In the genomic region with DNA sequence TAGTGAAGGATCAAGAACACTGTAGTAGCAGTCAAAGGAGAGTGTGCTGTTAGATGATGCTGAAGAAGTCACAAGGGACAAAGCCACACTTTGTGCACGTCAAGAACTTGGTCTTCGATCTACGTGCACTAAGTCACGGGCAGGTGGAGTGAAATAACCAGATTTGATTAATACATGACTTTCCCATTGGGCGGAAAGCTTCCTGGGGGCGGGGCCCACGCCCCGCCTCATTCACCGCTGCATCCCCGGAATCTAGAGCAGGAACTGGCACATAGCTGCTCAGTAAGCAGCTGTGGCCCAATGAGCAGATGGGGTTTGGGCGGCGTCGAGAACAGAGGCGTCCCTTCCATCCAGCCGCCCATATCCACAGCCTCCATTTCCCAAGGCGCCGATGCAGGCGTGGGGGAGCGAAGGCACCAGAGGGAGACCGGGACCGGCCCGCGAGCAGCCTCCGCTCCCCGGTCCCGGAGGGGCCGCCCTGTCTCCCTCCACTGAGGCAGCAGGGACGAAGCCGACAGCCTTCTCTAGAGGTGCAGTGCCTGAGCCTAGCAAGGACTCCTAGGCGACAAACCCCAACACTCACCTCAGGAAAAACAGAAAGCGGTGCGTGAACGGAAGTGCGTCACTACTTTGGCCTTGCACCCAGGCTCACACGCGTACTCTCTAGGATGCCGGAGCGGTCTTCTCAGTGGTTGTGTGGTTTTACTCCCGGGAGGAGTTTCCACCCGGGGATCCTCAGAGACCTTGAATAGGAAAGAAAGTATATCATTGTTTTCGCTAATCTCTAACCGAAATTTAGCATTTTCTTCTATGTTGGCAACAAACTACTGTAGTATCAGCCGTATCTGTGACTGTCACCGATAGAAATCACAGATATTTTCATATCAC, we compare ENCODE assay signal across 1 cellular context.
TF ChIP-seq lines count a peak whose summit lies in the region.

No MANE protein-coding gene starts in this region.

TF ChIP-seq in HepG2, 621 proteins besides CTCF, POLR2A, EP300 and RAD21 (continued from another document and continues in another):
- TF ChIP-seq, protein P1, sequence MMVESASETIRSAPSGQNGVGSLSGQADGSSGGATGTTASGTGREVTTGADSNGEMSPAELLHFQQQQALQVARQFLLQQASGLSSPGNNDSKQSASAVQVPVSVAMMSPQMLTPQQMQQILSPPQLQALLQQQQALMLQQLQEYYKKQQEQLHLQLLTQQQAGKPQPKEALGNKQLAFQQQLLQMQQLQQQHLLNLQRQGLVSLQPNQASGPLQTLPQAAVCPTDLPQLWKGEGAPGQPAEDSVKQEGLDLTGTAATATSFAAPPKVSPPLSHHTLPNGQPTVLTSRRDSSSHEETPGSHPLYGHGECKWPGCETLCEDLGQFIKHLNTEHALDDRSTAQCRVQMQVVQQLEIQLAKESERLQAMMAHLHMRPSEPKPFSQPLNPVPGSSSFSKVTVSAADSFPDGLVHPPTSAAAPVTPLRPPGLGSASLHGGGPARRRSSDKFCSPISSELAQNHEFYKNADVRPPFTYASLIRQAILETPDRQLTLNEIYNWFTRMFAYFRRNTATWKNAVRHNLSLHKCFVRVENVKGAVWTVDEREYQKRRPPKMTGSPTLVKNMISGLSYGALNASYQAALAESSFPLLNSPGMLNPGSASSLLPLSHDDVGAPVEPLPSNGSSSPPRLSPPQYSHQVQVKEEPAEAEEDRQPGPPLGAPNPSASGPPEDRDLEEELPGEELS (CRISPR knock-in tag; IDR thresholded peaks at IDR 0.05), result no peak; the same call in 1 of the 2 replicates
- TF ChIP-seq ZNF687 (CRISPR knock-in tag; IDR thresholded peaks at IDR 0.05) (peak; percentile 93), HOXA3 (CRISPR knock-in tag; IDR thresholded peaks at IDR 0.05) (peak; percentile 98), RAD51 (IDR thresholded peaks at IDR 0.05; ENCODE audit: borderline replicate concordance) (no peak), ZNF350 (CRISPR knock-in tag; IDR thresholded peaks at IDR 0.05; ENCODE audit: borderline replicate concordance, low read depth) (peak; percentile 79), ZNF773 (CRISPR knock-in tag; IDR thresholded peaks at IDR 0.05; ENCODE audit: borderline replicate concordance) (no peak), THYN1 (CRISPR knock-in tag; IDR thresholded peaks at IDR 0.05; ENCODE audit: borderline replicate concordance, low read depth) (no peak), ASH2L (IDR thresholded peaks at IDR 0.05; ENCODE audit: insufficient read length, low read depth, low read length) (peak; percentile 97), ZNF335 (CRISPR knock-in tag; IDR thresholded peaks at IDR 0.05) (peak; percentile 65; the same call in 1 of the 2 replicates), IRF1 (CRISPR knock-in tag; IDR thresholded peaks at IDR 0.05; ENCODE audit: low read depth) (0 out of 2 replicates have a peak, but pooled peaks have one; percentile 68), MYNN (CRISPR knock-in tag; IDR thresholded peaks at IDR 0.05; ENCODE audit: low read depth) (0 out of 2 replicates have a peak, but pooled peaks have one; percentile 30), TBP (CRISPR knock-in tag; IDR thresholded peaks at IDR 0.05) (no peak), FOXA1 (IDR thresholded peaks at IDR 0.05) (no peak), FOXA1 (CRISPR knock-in tag; IDR thresholded peaks at IDR 0.05) (peak; percentile 7), ZNF761 (CRISPR knock-in tag; conservative IDR thresholded peaks at IDR 0.05) (0 out of 2 replicates have a peak, but pooled peaks have one; percentile 39), SSRP1 (CRISPR knock-in tag; IDR thresholded peaks at IDR 0.05) (no peak), ZBTB20 (CRISPR knock-in tag; IDR thresholded peaks at IDR 0.05; ENCODE audit: borderline replicate concordance, low read depth) (peak; percentile 87; the same call in 1 of the 2 replicates), ZNF205 (CRISPR knock-in tag; IDR thresholded peaks at IDR 0.05) (peak; percentile 81), ZNF577 (CRISPR knock-in tag; IDR thresholded peaks at IDR 0.05; ENCODE audit: borderline replicate concordance, low read depth) (no peak), ARNT (IDR thresholded peaks at IDR 0.05) (no peak), ZNF331 (CRISPR knock-in tag; IDR thresholded peaks at IDR 0.05) (peak; percentile 88), NR2F6 (IDR thresholded peaks at IDR 0.05) (peak; percentile 27; the same call in 1 of the 2 replicates), NR2F6 (CRISPR knock-in tag; IDR thresholded peaks at IDR 0.05) (peak; percentile 51; the same call in 1 of the 2 replicates), ETV6 (CRISPR knock-in tag; conservative IDR thresholded peaks at IDR 0.05) (peak; percentile 79), ZNF792 (CRISPR knock-in tag; IDR thresholded peaks at IDR 0.05) (no peak), ZNF891 (CRISPR knock-in tag; IDR thresholded peaks at IDR 0.05) (peak; percentile 70; the same call in 1 of the 2 replicates), ZNF616 (CRISPR knock-in tag; IDR thresholded peaks at IDR 0.05; ENCODE audit: low read depth) (no peak; the same call in 1 of the 2 replicates), ZNF44 (CRISPR knock-in tag; IDR thresholded peaks at IDR 0.05) (no peak; the same call in 1 of the 2 replicates), ZNF124 (CRISPR knock-in tag; IDR thresholded peaks at IDR 0.05) (no peak; the same call in 1 of the 2 replicates), NAIF1 (CRISPR knock-in tag; IDR thresholded peaks at IDR 0.05; ENCODE audit: borderline replicate concordance) (no peak), RARA (CRISPR knock-in tag; IDR thresholded peaks at IDR 0.05) (peak; percentile 45; the same call in 1 of the 2 replicates), KLF16 (CRISPR knock-in tag; IDR thresholded peaks at IDR 0.05) (peak in 1 of 2 experiments; percentile 84; a peak in 2 of 4 replicates), ZNF772 (CRISPR knock-in tag; IDR thresholded peaks at IDR 0.05) (peak; percentile 92), BRD4 (CRISPR knock-in tag; IDR thresholded peaks at IDR 0.05) (0 out of 2 replicates have a peak, but pooled peaks have one; percentile 29), ZMYM4 (CRISPR knock-in tag; IDR thresholded peaks at IDR 0.05) (peak; percentile 78)
- TF ChIP-seq, protein P2, sequence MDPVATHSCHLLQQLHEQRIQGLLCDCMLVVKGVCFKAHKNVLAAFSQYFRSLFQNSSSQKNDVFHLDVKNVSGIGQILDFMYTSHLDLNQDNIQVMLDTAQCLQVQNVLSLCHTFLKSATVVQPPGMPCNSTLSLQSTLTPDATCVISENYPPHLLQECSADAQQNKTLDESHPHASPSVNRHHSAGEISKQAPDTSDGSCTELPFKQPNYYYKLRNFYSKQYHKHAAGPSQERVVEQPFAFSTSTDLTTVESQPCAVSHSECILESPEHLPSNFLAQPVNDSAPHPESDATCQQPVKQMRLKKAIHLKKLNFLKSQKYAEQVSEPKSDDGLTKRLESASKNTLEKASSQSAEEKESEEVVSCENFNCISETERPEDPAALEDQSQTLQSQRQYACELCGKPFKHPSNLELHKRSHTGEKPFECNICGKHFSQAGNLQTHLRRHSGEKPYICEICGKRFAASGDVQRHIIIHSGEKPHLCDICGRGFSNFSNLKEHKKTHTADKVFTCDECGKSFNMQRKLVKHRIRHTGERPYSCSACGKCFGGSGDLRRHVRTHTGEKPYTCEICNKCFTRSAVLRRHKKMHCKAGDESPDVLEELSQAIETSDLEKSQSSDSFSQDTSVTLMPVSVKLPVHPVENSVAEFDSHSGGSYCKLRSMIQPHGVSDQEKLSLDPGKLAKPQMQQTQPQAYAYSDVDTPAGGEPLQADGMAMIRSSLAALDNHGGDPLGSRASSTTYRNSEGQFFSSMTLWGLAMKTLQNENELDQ (CRISPR knock-in tag; IDR thresholded peaks at IDR 0.05; ENCODE audit: borderline replicate concordance), result no peak
- TF ChIP-seq, protein P3, sequence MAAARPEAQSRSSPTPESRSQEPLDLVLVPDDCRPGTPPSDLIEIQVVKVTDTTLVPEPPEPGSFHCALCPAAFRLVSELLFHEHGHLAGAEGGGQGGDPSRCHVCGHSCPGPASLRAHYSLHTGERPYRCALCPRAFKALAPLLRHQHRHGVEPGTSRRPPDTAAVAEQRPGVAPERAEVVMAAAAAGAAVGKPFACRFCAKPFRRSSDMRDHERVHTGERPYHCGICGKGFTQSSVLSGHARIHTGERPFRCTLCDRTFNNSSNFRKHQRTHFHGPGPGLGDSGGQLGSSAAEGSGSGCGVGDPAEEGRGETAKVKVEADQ (CRISPR knock-in tag; IDR thresholded peaks at IDR 0.05; ENCODE audit: borderline replicate concordance), result no peak; the same call in 1 of the 2 replicates
- TF ChIP-seq, protein P4, sequence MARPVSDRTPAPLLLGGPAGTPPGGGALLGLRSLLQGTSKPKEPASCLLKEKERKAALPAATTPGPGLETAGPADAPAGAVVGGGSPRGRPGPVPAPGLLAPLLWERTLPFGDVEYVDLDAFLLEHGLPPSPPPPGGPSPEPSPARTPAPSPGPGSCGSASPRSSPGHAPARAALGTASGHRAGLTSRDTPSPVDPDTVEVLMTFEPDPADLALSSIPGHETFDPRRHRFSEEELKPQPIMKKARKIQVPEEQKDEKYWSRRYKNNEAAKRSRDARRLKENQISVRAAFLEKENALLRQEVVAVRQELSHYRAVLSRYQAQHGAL (CRISPR knock-in tag; IDR thresholded peaks at IDR 0.05; ENCODE audit: not compliant biosample characterization), result no peak
- TF ChIP-seq, protein P5, sequence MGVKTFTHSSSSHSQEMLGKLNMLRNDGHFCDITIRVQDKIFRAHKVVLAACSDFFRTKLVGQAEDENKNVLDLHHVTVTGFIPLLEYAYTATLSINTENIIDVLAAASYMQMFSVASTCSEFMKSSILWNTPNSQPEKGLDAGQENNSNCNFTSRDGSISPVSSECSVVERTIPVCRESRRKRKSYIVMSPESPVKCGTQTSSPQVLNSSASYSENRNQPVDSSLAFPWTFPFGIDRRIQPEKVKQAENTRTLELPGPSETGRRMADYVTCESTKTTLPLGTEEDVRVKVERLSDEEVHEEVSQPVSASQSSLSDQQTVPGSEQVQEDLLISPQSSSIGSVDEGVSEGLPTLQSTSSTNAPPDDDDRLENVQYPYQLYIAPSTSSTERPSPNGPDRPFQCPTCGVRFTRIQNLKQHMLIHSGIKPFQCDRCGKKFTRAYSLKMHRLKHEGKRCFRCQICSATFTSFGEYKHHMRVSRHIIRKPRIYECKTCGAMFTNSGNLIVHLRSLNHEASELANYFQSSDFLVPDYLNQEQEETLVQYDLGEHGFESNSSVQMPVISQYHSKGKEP (CRISPR knock-in tag; IDR thresholded peaks at IDR 0.05), result 0 out of 2 replicates have a peak, but pooled peaks have one; percentile 27
- TF ChIP-seq, protein P6, sequence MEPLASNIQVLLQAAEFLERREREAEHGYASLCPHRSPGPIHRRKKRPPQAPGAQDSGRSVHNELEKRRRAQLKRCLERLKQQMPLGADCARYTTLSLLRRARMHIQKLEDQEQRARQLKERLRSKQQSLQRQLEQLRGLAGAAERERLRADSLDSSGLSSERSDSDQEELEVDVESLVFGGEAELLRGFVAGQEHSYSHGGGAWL (CRISPR knock-in tag; IDR thresholded peaks at IDR 0.05), result peak; percentile 95
- TF ChIP-seq, protein P7, sequence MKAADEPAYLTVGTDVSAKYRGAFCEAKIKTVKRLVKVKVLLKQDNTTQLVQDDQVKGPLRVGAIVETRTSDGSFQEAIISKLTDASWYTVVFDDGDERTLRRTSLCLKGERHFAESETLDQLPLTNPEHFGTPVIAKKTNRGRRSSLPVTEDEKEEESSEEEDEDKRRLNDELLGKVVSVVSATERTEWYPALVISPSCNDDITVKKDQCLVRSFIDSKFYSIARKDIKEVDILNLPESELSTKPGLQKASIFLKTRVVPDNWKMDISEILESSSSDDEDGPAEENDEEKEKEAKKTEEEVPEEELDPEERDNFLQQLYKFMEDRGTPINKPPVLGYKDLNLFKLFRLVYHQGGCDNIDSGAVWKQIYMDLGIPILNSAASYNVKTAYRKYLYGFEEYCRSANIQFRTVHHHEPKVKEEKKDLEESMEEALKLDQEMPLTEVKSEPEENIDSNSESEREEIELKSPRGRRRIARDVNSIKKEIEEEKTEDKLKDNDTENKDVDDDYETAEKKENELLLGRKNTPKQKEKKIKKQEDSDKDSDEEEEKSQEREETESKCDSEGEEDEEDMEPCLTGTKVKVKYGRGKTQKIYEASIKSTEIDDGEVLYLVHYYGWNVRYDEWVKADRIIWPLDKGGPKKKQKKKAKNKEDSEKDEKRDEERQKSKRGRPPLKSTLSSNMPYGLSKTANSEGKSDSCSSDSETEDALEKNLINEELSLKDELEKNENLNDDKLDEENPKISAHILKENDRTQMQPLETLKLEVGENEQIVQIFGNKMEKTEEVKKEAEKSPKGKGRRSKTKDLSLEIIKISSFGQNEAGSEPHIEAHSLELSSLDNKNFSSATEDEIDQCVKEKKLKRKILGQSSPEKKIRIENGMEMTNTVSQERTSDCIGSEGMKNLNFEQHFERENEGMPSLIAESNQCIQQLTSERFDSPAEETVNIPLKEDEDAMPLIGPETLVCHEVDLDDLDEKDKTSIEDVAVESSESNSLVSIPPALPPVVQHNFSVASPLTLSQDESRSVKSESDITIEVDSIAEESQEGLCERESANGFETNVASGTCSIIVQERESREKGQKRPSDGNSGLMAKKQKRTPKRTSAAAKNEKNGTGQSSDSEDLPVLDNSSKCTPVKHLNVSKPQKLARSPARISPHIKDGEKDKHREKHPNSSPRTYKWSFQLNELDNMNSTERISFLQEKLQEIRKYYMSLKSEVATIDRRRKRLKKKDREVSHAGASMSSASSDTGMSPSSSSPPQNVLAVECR (CRISPR knock-in tag; IDR thresholded peaks at IDR 0.05; ENCODE audit: borderline replicate concordance), result peak; percentile 94
